13 cellular contexts compared by ENCODE assay signal in genomic region chr14:52703225-52703624, GRCh38. TPM values are rescaled to one million over a fixed set of nuclear protein-coding genes. Genes with fewer than 3 reads are reported as not detected.
DNase-seq lines count a peak whose midpoint lies in the region; ATAC-seq, FAIRE-seq and TF ChIP-seq lines count a peak whose summit lies in the region.
"Had no signal": no experiment of that assay in that cellular context is flagged by ENCODE, and none has a peak within 500 bp of the region (broad histone marks: within the 10 kb centered on the region; RNA-seq: fewer than 3 reads in every experiment).

No MANE protein-coding gene starts in this region.

- H3K27me3 Mint-ChIP-seq in activated CD4-positive, alpha-beta T cell treated with anti-CD3 and anti-CD28 coated beads for 36 hours = no peaks in the 10 kb centered on the region
- H3K27me3 Mint-ChIP-seq in activated CD4-positive, alpha-beta T cell treated with anti-CD3 and anti-CD28 coated beads, Interleukin-2, amount 10 ng/mL, durations not matched to agents 7 days and 5 days = no peaks in the 10 kb centered on the region
- H3K27me3 Mint-ChIP-seq: activated naive CD8-positive, alpha-beta T cell had no signal

- H3K9ac ChIP-seq in HepG2 (ENCODE audit: insufficient read depth, low read depth, low read length) = no peak overlapping the region

- H3K27ac Mint-ChIP-seq in activated CD4-positive, alpha-beta T cell treated with anti-CD3 and anti-CD28 coated beads for 36 hours = no peak overlapping the region
- H3K27ac Mint-ChIP-seq in activated CD4-positive, alpha-beta T cell treated with anti-CD3 and anti-CD28 coated beads, Interleukin-2, amount 10 ng/mL, durations not matched to agents 7 days and 5 days = no peak overlapping the region
- H3K27ac Mint-ChIP-seq: activated naive CD8-positive, alpha-beta T cell had no signal

- H3K36me3 ChIP-seq in brain microvascular endothelial cell (replicated peaks) (no peaks in the 10 kb centered on the region), HepG2 (replicated peaks in 1 of 2; ENCODE audit: control insufficient read depth in 1 of 2, insufficient read depth in 2 of 2, low read length in 2 of 2) (no peaks in the 10 kb centered on the region)
- H3K36me3 ChIP-seq: neutrophil had no signal

- H3K4me1 Mint-ChIP-seq in activated CD4-positive, alpha-beta T cell treated with anti-CD3 and anti-CD28 coated beads for 36 hours = peaks cover 18% of the 10 kb centered on the region
- H3K4me1 Mint-ChIP-seq in activated CD4-positive, alpha-beta T cell treated with anti-CD3 and anti-CD28 coated beads, Interleukin-2, amount 10 ng/mL, durations not matched to agents 7 days and 5 days = peaks cover 19% of the 10 kb centered on the region

- no peak for TF ChIP-seq CTCF in brain microvascular endothelial cell (IDR thresholded peaks at IDR 0.05; ENCODE audit: low read depth, low read length, missing control alignments)
- no peak for TF ChIP-seq CTCF in HepG2 (CRISPR knock-in tag; IDR thresholded peaks at IDR 0.05)

- no peak overlapping the region for H3K4me2 ChIP-seq in HepG2 (ENCODE audit: low read depth, low read length)

- CTCF ChIA-PET in HepG2 (lab: Yijun Ruan, JAX; ENCODE audit: low intra/inter-chr PET ratio, low total read pairs) = no interaction called here
- CTCF ChIA-PET in activated CD4-positive, alpha-beta T cell treated with anti-CD3 and anti-CD28 coated beads for 36 hours (lab: Charles Lee) = no interaction called here
- CTCF ChIA-PET in activated CD4-positive, alpha-beta T cell treated with anti-CD3 and anti-CD28 coated beads, Interleukin-2, amount 10 ng/mL, durations not matched to agents 7 days and 5 days (lab: Charles Lee) = no interaction called here

- H3K27ac ChIP-seq in brain microvascular endothelial cell (peak overlapping the region; percentile 32), HepG2 (ENCODE audit: extremely low read length, insufficient read depth, low read length) (no peak overlapping the region)
- H3K27ac ChIP-seq: neutrophil had no signal

- no peak overlapping the region for H3K4me3 Mint-ChIP-seq in activated CD4-positive, alpha-beta T cell treated with anti-CD3 and anti-CD28 coated beads for 36 hours
- no peak overlapping the region for H3K4me3 Mint-ChIP-seq in activated CD4-positive, alpha-beta T cell treated with anti-CD3 and anti-CD28 coated beads, Interleukin-2, amount 10 ng/mL, durations not matched to agents 7 days and 5 days
- H3K4me3 Mint-ChIP-seq: activated naive CD8-positive, alpha-beta T cell had no signal

- no peak for TF ChIP-seq RAD21 in HepG2 (CRISPR knock-in tag; IDR thresholded peaks at IDR 0.05)

- POLR2A ChIA-PET in HepG2 (lab: Yijun Ruan, JAX) = no interaction called here
- POLR2A ChIA-PET in activated CD4-positive, alpha-beta T cell treated with anti-CD3 and anti-CD28 coated beads for 36 hours (lab: Charles Lee) = no interaction called here
- POLR2A ChIA-PET in activated CD4-positive, alpha-beta T cell treated with anti-CD3 and anti-CD28 coated beads, Interleukin-2, amount 10 ng/mL, durations not matched to agents 7 days and 5 days (lab: Charles Lee) = no interaction called here

- no peaks in the 10 kb centered on the region for H3K9me3 ChIP-seq in HepG2 (ENCODE audit: low read length)
- H3K9me3 ChIP-seq: neutrophil had no signal

- intact Hi-C loops in HepG2 (cut with micrococcal nuclease; ENCODE audit: unreplicated experiment) = no loop called here
- intact Hi-C loops in activated CD4-positive, alpha-beta T cell treated with anti-CD3 and anti-CD28 coated beads for 36 hours (cut with DNase I, micrococcal nuclease) = loop anchor here in 1 of 2 experiments (10.0 kb wide), 1 partner anchor 452 kb away; the partner anchor contains the start of gene DDHD1

- no peak for TF ChIP-seq POLR2A in HepG2 (IDR thresholded peaks at IDR 0.05; ENCODE audit: insufficient read depth in 1 of 2, low read depth in 2 of 2, low read length in 2 of 2)

- H4K20me1 ChIP-seq in HepG2 (ENCODE audit: insufficient read depth, low read length) = no peaks in the 10 kb centered on the region; the same call in 1 of the 2 replicates

- DNase-seq in AML-193 (lab: John Stamatoyannopoulos, UW) (peak; percentile 51 to 60), M059J (ENCODE audit: low read depth) (peak; percentile 90), brain microvascular endothelial cell (peak; percentile 91), HepG2 (ENCODE audit: low spot score) (no peak), T-helper 2 cell (no peak), GM19240 (ENCODE audit: insufficient read length, low spot score) (no peak)
- DNase-seq in activated CD4-positive, alpha-beta T cell treated with anti-CD3 and anti-CD28 coated beads for 36 hours = no peak
- DNase-seq in activated CD4-positive, alpha-beta T cell treated with anti-CD3 and anti-CD28 coated beads, Interleukin-2, amount 10 ng/mL, durations not matched to agents 7 days and 5 days = no peak
- DNase-seq: DMS79, NCI-H2107 had no signal

- ATAC-seq in HepG2 = no peak
- no peak for ATAC-seq in activated CD4-positive, alpha-beta T cell treated with anti-CD3 and anti-CD28 coated beads for 36 hours

- peaks cover 12% of the 10 kb centered on the region for H3K79me2 ChIP-seq in HepG2 (ENCODE audit: insufficient read depth, low read length)

- no peaks in the 10 kb centered on the region for H3K9me3 Mint-ChIP-seq in activated CD4-positive, alpha-beta T cell treated with anti-CD3 and anti-CD28 coated beads for 36 hours (ENCODE audit: low read depth)
- H3K9me3 Mint-ChIP-seq in activated CD4-positive, alpha-beta T cell treated with anti-CD3 and anti-CD28 coated beads, Interleukin-2, amount 10 ng/mL, durations not matched to agents 7 days and 5 days = no peaks in the 10 kb centered on the region

- peaks cover 6% of the 10 kb centered on the region for H3K36me3 Mint-ChIP-seq in activated CD4-positive, alpha-beta T cell treated with anti-CD3 and anti-CD28 coated beads for 36 hours (ENCODE audit: low read depth)
- peaks cover 8% of the 10 kb centered on the region for H3K36me3 Mint-ChIP-seq in activated CD4-positive, alpha-beta T cell treated with anti-CD3 and anti-CD28 coated beads, Interleukin-2, amount 10 ng/mL, durations not matched to agents 7 days and 5 days (ENCODE audit: low read depth)

- H3K4me1 ChIP-seq in HepG2 (ENCODE audit: insufficient read depth, low read length) = peaks cover 48% of the 10 kb centered on the region

- TF ChIP-seq EP300 in HepG2 (IDR thresholded peaks at IDR 0.05; ENCODE audit: low read depth in 2 of 2, low read length in 2 of 2) (no peak), HepG2 (CRISPR knock-in tag; IDR thresholded peaks at IDR 0.05; ENCODE audit: borderline replicate concordance) (no peak)

- FAIRE-seq in HepG2 (lab: Jason Lieb, UNC) = no peak
- FAIRE-seq: GM19239 had no signal

- H3K27me3 ChIP-seq in brain microvascular endothelial cell (replicated peaks) (no peaks in the 10 kb centered on the region), HepG2 (ENCODE audit: control insufficient read depth in 1 of 2, insufficient read depth in 2 of 2, low read length in 2 of 2) (no peaks in the 10 kb centered on the region; a peak in 1 of 5 replicates)
- H3K27me3 ChIP-seq: neutrophil had no signal

- WGBS in HepG2 (ENCODE audit: low lambda C conversion rate) = 96% methylated on average over 3 of the region's 3 CpGs

- BruUV-seq in HepG2 (replicated peaks; lab: Mats Ljungman, UMichigan) = no TSS peak

- no peak overlapping the region for H2AFZ ChIP-seq in HepG2 (ENCODE audit: low read length)

- in situ Hi-C loops in brain microvascular endothelial cell (cut with HindIII; ENCODE audit: low pct_ligation_motif_present, low sequenced_read_pairs) = no loop called here
- in situ Hi-C loops in HepG2 (cut with HindIII; ENCODE audit: extremely low pct_ligation_motif_present, low pct_unique_long_range_greater_than_20kb) = no loop called here

- H3K4me3 ChIP-seq in brain microvascular endothelial cell (ENCODE audit: low read depth, low read length) = no peak overlapping the region
- no peak overlapping the region for H3K4me3 ChIP-seq in HepG2 (replicated peaks in 1 of 3; ENCODE audit: insufficient read depth in 1 of 3, low read depth in 2 of 3, low read length in 3 of 3)

RNA-seq across cellular contexts. Expression of gene PSMC6, which starts 3.8 kb away (rescaled TPM):
- 131 and 189 TPM in 2 replicates for total RNA-seq in M059J (2014; rRNA removed; shearing (Covaris generic))
- 210 and 318 TPM in 2 replicates for total RNA-seq in HepG2 (2016; rRNA removed; fragmentation: Illumina TruSeq; extraction: Trizol)
- total RNA-seq in HepG2 (2016; cell fraction: cytosol; rRNA removed; fragmentation: Illumina TruSeq; extraction: Trizol; ENCODE audit: low read depth) = 30.8 and 32.7 TPM in 2 replicates
- 209 and 319 TPM in 2 replicates for total RNA-seq in HepG2 (2016; cell fraction: insoluble cytoplasmic fraction; rRNA removed; fragmentation: Illumina TruSeq; extraction: Trizol)
- 43.6 and 56.6 TPM in 2 replicates for total RNA-seq in HepG2 (2016; cell fraction: membrane; rRNA removed; fragmentation: Illumina TruSeq; extraction: Trizol)
- 147 and 149 TPM in 2 replicates for total RNA-seq in HepG2 (2016; cell fraction: nucleus; rRNA removed; fragmentation: Illumina TruSeq; extraction: Trizol)
- polyA plus RNA-seq in HepG2 (2011; rRNA removed) = 67.6 and 90.0 TPM in 2 replicates
- 24.7 and 40.4 TPM in 2 replicates for polyA plus RNA-seq in HepG2 (2011; cell fraction: cytosol; rRNA removed)
- polyA plus RNA-seq in HepG2 (2011; cell fraction: nucleus; rRNA removed) = 53.1 and 74.3 TPM in 2 replicates
- polyA plus RNA-seq in HepG2 (2012) = 74.5 and 94.0 TPM in 2 replicates
- 13.4 and 15.5 TPM in 2 replicates for polyA plus RNA-seq in HepG2 (2016; cell fraction: cytosol; fragmentation: Illumina TruSeq; extraction: Trizol; ENCODE audit: low read depth)
- 268 and 281 TPM in 2 replicates for polyA plus RNA-seq in HepG2 (2016; cell fraction: insoluble cytoplasmic fraction; fragmentation: Illumina TruSeq; extraction: Trizol; ENCODE audit: low read depth)
- polyA plus RNA-seq in HepG2 (2016; cell fraction: membrane; fragmentation: Illumina TruSeq; extraction: Trizol; ENCODE audit: low read depth) = 23.4 and 27.8 TPM in 2 replicates
- 186 and 191 TPM in 2 replicates for polyA plus RNA-seq in HepG2 (2016; cell fraction: nucleus; fragmentation: Illumina TruSeq; extraction: Trizol; ENCODE audit: insufficient read depth, low read depth)
- polyA minus RNA-seq in HepG2 (2011; rRNA and poly(A)+ RNA removed; ENCODE audit: low replicate concordance) = 23.9 and 42.3 TPM in 2 replicates
- 40.4 and 47.9 TPM in 2 replicates for polyA minus RNA-seq in HepG2 (2011; cell fraction: cytosol; rRNA and poly(A)+ RNA removed)
- 156 and 191 TPM in 2 replicates for polyA minus RNA-seq in HepG2 (2011; cell fraction: nucleus; rRNA and poly(A)+ RNA removed)
- 100 to 1,000 TPM in 1 of 2 experiments, 10 to 100 TPM in 1; 87.0 to 121 TPM for total RNA-seq in activated CD4-positive, alpha-beta T cell treated with anti-CD3 and anti-CD28 coated beads for 36 hours
- 10 to 100 TPM; 75.4 to 85.5 TPM for total RNA-seq in activated CD4-positive, alpha-beta T cell treated with anti-CD3 and anti-CD28 coated beads, Interleukin-2, amount 10 ng/mL, durations not matched to agents 7 days and 5 days

RNA-seq across cellular contexts. Expression of gene ERO1A, which starts 7.9 kb away (rescaled TPM):
- total RNA-seq in M059J (2014; rRNA removed; shearing (Covaris generic)) = 60.7 and 106 TPM in 2 replicates
- 39.5 and 60.3 TPM in 2 replicates for total RNA-seq in HepG2 (2016; rRNA removed; fragmentation: Illumina TruSeq; extraction: Trizol)
- total RNA-seq in HepG2 (2016; cell fraction: cytosol; rRNA removed; fragmentation: Illumina TruSeq; extraction: Trizol; ENCODE audit: low read depth) = 11.0 and 16.4 TPM in 2 replicates
- total RNA-seq in HepG2 (2016; cell fraction: insoluble cytoplasmic fraction; rRNA removed; fragmentation: Illumina TruSeq; extraction: Trizol) = 39.4 and 62.3 TPM in 2 replicates
- 36.2 and 41.2 TPM in 2 replicates for total RNA-seq in HepG2 (2016; cell fraction: membrane; rRNA removed; fragmentation: Illumina TruSeq; extraction: Trizol)
- 68.5 and 75.0 TPM in 2 replicates for total RNA-seq in HepG2 (2016; cell fraction: nucleus; rRNA removed; fragmentation: Illumina TruSeq; extraction: Trizol)
- 110 and 137 TPM in 2 replicates for polyA plus RNA-seq in HepG2 (2011; rRNA removed)
- polyA plus RNA-seq in HepG2 (2011; cell fraction: cytosol; rRNA removed) = 61.7 and 85.2 TPM in 2 replicates
- polyA plus RNA-seq in HepG2 (2011; cell fraction: nucleus; rRNA removed) = 36.3 and 40.5 TPM in 2 replicates
- polyA plus RNA-seq in HepG2 (2012) = 77.7 and 120 TPM in 2 replicates
- 10.9 and 16.5 TPM in 2 replicates for polyA plus RNA-seq in HepG2 (2016; cell fraction: cytosol; fragmentation: Illumina TruSeq; extraction: Trizol; ENCODE audit: low read depth)
- 34.8 and 35.0 TPM in 2 replicates for polyA plus RNA-seq in HepG2 (2016; cell fraction: insoluble cytoplasmic fraction; fragmentation: Illumina TruSeq; extraction: Trizol; ENCODE audit: low read depth)
- polyA plus RNA-seq in HepG2 (2016; cell fraction: membrane; fragmentation: Illumina TruSeq; extraction: Trizol; ENCODE audit: low read depth) = 19.1 and 21.8 TPM in 2 replicates
- polyA plus RNA-seq in HepG2 (2016; cell fraction: nucleus; fragmentation: Illumina TruSeq; extraction: Trizol; ENCODE audit: insufficient read depth, low read depth) = 70.3 and 77.8 TPM in 2 replicates
- 16.0 and 42.3 TPM in 2 replicates for polyA minus RNA-seq in HepG2 (2011; rRNA and poly(A)+ RNA removed; ENCODE audit: low replicate concordance)
- 97.0 and 156 TPM in 2 replicates for polyA minus RNA-seq in HepG2 (2011; cell fraction: cytosol; rRNA and poly(A)+ RNA removed)
- polyA minus RNA-seq in HepG2 (2011; cell fraction: nucleus; rRNA and poly(A)+ RNA removed) = 90.4 and 99.5 TPM in 2 replicates
- 100 to 1,000 TPM; 120 to 165 TPM for total RNA-seq in activated CD4-positive, alpha-beta T cell treated with anti-CD3 and anti-CD28 coated beads for 36 hours
- 100 to 1,000 TPM; 134 to 155 TPM for total RNA-seq in activated CD4-positive, alpha-beta T cell treated with anti-CD3 and anti-CD28 coated beads, Interleukin-2, amount 10 ng/mL, durations not matched to agents 7 days and 5 days

RNA-seq across cellular contexts. Expression of gene STYX, which starts 26.7 kb away (rescaled TPM):
- total RNA-seq in M059J (2014; rRNA removed; shearing (Covaris generic)) = 17.0 and 17.7 TPM in 2 replicates
- 10.9 and 15.6 TPM in 2 replicates for total RNA-seq in HepG2 (2016; rRNA removed; fragmentation: Illumina TruSeq; extraction: Trizol)
- total RNA-seq in HepG2 (2016; cell fraction: cytosol; rRNA removed; fragmentation: Illumina TruSeq; extraction: Trizol; ENCODE audit: low read depth) = 4.5 and 5.0 TPM in 2 replicates
- total RNA-seq in HepG2 (2016; cell fraction: insoluble cytoplasmic fraction; rRNA removed; fragmentation: Illumina TruSeq; extraction: Trizol) = 11.0 and 15.6 TPM in 2 replicates
- total RNA-seq in HepG2 (2016; cell fraction: membrane; rRNA removed; fragmentation: Illumina TruSeq; extraction: Trizol) = 14.1 and 14.7 TPM in 2 replicates
- 10.3 and 11.2 TPM in 2 replicates for total RNA-seq in HepG2 (2016; cell fraction: nucleus; rRNA removed; fragmentation: Illumina TruSeq; extraction: Trizol)
- 5.7 and 6.6 TPM in 2 replicates for polyA plus RNA-seq in HepG2 (2011; rRNA removed)
- 2.7 and 3.9 TPM in 2 replicates for polyA plus RNA-seq in HepG2 (2011; cell fraction: cytosol; rRNA removed)
- polyA plus RNA-seq in HepG2 (2011; cell fraction: nucleus; rRNA removed) = 2.7 and 3.5 TPM in 2 replicates
- 4.4 and 8.3 TPM in 2 replicates for polyA plus RNA-seq in HepG2 (2012)
- 5.1 and 6.7 TPM in 2 replicates for polyA plus RNA-seq in HepG2 (2016; cell fraction: cytosol; fragmentation: Illumina TruSeq; extraction: Trizol; ENCODE audit: low read depth)
- polyA plus RNA-seq in HepG2 (2016; cell fraction: insoluble cytoplasmic fraction; fragmentation: Illumina TruSeq; extraction: Trizol; ENCODE audit: low read depth) = 20.7 and 22.1 TPM in 2 replicates
- polyA plus RNA-seq in HepG2 (2016; cell fraction: membrane; fragmentation: Illumina TruSeq; extraction: Trizol; ENCODE audit: low read depth) = 11.1 and 11.8 TPM in 2 replicates
- 17.8 and 19.4 TPM in 2 replicates for polyA plus RNA-seq in HepG2 (2016; cell fraction: nucleus; fragmentation: Illumina TruSeq; extraction: Trizol; ENCODE audit: insufficient read depth, low read depth)
- 4.5 and 4.8 TPM in 2 replicates for polyA minus RNA-seq in HepG2 (2011; rRNA and poly(A)+ RNA removed; ENCODE audit: low replicate concordance)
- polyA minus RNA-seq in HepG2 (2011; cell fraction: cytosol; rRNA and poly(A)+ RNA removed) = 5.7 and 5.8 TPM in 2 replicates
- 8.9 and 11.7 TPM in 2 replicates for polyA minus RNA-seq in HepG2 (2011; cell fraction: nucleus; rRNA and poly(A)+ RNA removed)
- 10 to 100 TPM; 13.1 to 13.3 TPM for total RNA-seq in activated CD4-positive, alpha-beta T cell treated with anti-CD3 and anti-CD28 coated beads for 36 hours
- 10 to 100 TPM; 20.7 to 24.4 TPM for total RNA-seq in activated CD4-positive, alpha-beta T cell treated with anti-CD3 and anti-CD28 coated beads, Interleukin-2, amount 10 ng/mL, durations not matched to agents 7 days and 5 days

Comparison
In these comparisons a context has a peak if more than half of its experiments do, and no peak if none do; other contexts are left out.
1. DNase-seq: peak in AML-193 (2 of 2), M059J (single experiment) and brain microvascular endothelial cell (single experiment); none in HepG2 (single experiment), activated CD4-positive, alpha-beta T cell treated with anti-CD3 and anti-CD28 coated beads for 36 hours (single experiment), activated CD4-positive, alpha-beta T cell treated with anti-CD3 and anti-CD28 coated beads, Interleukin-2, amount 10 ng/mL, durations not matched to agents 7 days and 5 days (single experiment), T-helper 2 cell (0 of 5) and GM19240 (single experiment).